Comparison of ENCODE assay signal across 12 cellular contexts in the genomic region with DNA sequence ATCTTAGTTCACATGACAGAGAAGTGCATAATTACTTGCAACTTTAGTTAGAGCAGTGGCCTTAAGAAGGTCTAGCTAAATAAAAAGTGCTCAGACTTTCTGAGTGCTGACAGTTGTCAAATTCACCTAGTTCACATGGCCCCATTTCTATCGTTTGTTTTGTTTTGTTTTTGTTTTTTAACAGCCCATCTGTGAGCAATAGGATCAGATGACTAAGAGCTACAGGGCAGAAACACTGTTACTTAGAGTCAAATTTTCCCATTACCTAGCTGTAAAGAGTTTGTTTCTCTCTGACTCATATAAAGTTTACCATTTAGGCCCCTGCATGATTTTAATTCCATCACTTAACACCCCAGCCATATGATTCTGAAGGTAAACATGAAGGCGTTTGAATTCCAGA. TPM values are rescaled to one million over a fixed set of nuclear protein-coding genes. Genes with fewer than 3 reads are reported as not detected.
A peak's percentile ranks its signal among the peaks of the same experiment; 100 is the strongest.
DNase-seq lines count a peak whose midpoint lies in the region; TF ChIP-seq lines count a peak whose summit lies in the region.
"Had no signal": no experiment of that assay in that cellular context is flagged by ENCODE, and none has a peak within 500 bp of the region (broad histone marks: within the 10 kb centered on the region; RNA-seq: fewer than 3 reads in every experiment).

No MANE protein-coding gene starts in this region.

- CTCF ChIA-PET in HEK293 (lab: Yijun Ruan, JAX) = interaction anchor here (1.0 to 1.5 kb wide), 2 partner anchors 43 to 48 kb away, joined by 3 read pairs; no protein-coding TSS in a partner anchor

- H3K27ac ChIP-seq in HEK293 (ENCODE audit: extremely low read depth, low read depth, low read length) (no peak overlapping the region), stomach (peak overlapping the region in 3 of 5 donors; percentile 48 to 79 (median 62))
- H3K27ac ChIP-seq: SJCRH30 had no signal

- no peaks in the 10 kb centered on the region for H3K9me3 ChIP-seq in HEK293 (ENCODE audit: control insufficient read depth, insufficient read depth, low read depth, low read length)
- no peaks in the 10 kb centered on the region for H3K9me3 ChIP-seq in stomach
- H3K9me3 ChIP-seq: SJCRH30 had no signal

- TF ChIP-seq CTCF in HEK293 (tag by site-specific recombination; IDR thresholded peaks at IDR 0.05) = no peak
- no peak for TF ChIP-seq CTCF in fibroblast of villous mesenchyme (IDR thresholded peaks at IDR 0.05; ENCODE audit: insufficient read depth, low read depth, low read length)
- no peak for TF ChIP-seq CTCF in stomach (IDR thresholded peaks at IDR 0.05)
- TF ChIP-seq CTCF in GM10266 (IDR thresholded peaks at IDR 0.05; ENCODE audit: control insufficient read depth, insufficient read depth, low read depth, missing control alignments) = no peak

- H3K27me3 ChIP-seq in stomach = no peaks in the 10 kb centered on the region
- H3K27me3 ChIP-seq: SJCRH30 had no signal

- intact Hi-C loops in stomach (cut with DNase I; ENCODE audit: low total_unique reads) = no loop called here

- H3K36me3 ChIP-seq in HEK293 (ENCODE audit: control insufficient read depth in 2 of 2, insufficient read depth in 1 of 2, low read length in 2 of 2) = no peaks in the 10 kb centered on the region
- H3K36me3 ChIP-seq in stomach = peaks cover 0 to 5% (median 2%) of the 10 kb centered on the region in 4 donors

- peak; percentile 20 to 54 for DNase-seq in SW 1271 (lab: John Stamatoyannopoulos, UW)
- peak; percentile 84 for DNase-seq in fibroblast of villous mesenchyme (ENCODE audit: low read depth)
- DNase-seq in stomach = no peak
- DNase-seq in activated CD4-positive, alpha-beta T cell treated with anti-CD3 and anti-CD28 coated beads, Interleukin-2, amount 50 U/mL, for 1 hour = no peak
- no peak for DNase-seq in DMS79 (lab: John Stamatoyannopoulos, UW)
- DNase-seq in GM10266 (ENCODE audit: extremely low spot score) = no peak
- DNase-seq: DMS 273 treated with DMSO at 0.1 percent for 48 hours, hippocampal formation, NCI-H510A, SJCRH30, small intestine had no signal

- TF ChIP-seq EP300 in stomach (IDR thresholded peaks at IDR 0.05) = no peak

- H3K4me1 ChIP-seq in HEK293 (ENCODE audit: control insufficient read depth, insufficient read depth, low read length) = peaks cover 5% of the 10 kb centered on the region; the same call in 1 of the 2 replicates
- H3K4me1 ChIP-seq in stomach = peaks cover 0 to 47% (median 17%) of the 10 kb centered on the region in 4 donors
- H3K4me1 ChIP-seq: SJCRH30 had no signal

- 54 to 81% (median 65%) methylated on average over 2 of the region's 2 CpGs for WGBS in stomach, 5 donors

- no peak for TF ChIP-seq POLR2A in stomach (IDR thresholded peaks at IDR 0.05)

- POLR2A ChIA-PET in HEK293 (lab: Yijun Ruan, JAX) = no interaction called here

- H3K4me3 ChIP-seq in HEK293 (ENCODE audit: low read depth, low read length) (no peak overlapping the region), fibroblast of villous mesenchyme (ENCODE audit: low read depth, low read length) (no peak overlapping the region), stomach (no peak overlapping the region)
- H3K4me3 ChIP-seq: SJCRH30 had no signal

TF ChIP-seq in HEK293, 187 proteins besides CTCF, POLR2A, EP300 and RAD21 (continues in another document):
- TF ChIP-seq ZNF843 (tag by site-specific recombination; IDR thresholded peaks at IDR 0.05) (peak; percentile 54), ZNF274 (IDR thresholded peaks at IDR 0.05; ENCODE audit: low read length) (no peak), ZNF274 (tag by site-specific recombination; IDR thresholded peaks at IDR 0.05; ENCODE audit: borderline replicate concordance) (no peak), ZNF585B (tag by site-specific recombination; IDR thresholded peaks at IDR 0.05) (peak; percentile 35; the same call in 1 of the 2 replicates), PRDM1 (tag by site-specific recombination; IDR thresholded peaks at IDR 0.05) (peak; percentile 64), ZNF664 (tag by site-specific recombination; IDR thresholded peaks at IDR 0.05) (no peak), ZNF350 (tag by site-specific recombination; IDR thresholded peaks at IDR 0.05) (no peak), ZNF24 (tag by site-specific recombination; IDR thresholded peaks at IDR 0.05) (peak; percentile 59; the same call in 1 of the 2 replicates), ZNF341 (tag by site-specific recombination; IDR thresholded peaks at IDR 0.05; ENCODE audit: low read depth) (no peak), ZNF621 (tag by site-specific recombination; IDR thresholded peaks at IDR 0.05) (0 out of 2 replicates have a peak, but pooled peaks have one; percentile 33)
- TF ChIP-seq, protein P1, sequence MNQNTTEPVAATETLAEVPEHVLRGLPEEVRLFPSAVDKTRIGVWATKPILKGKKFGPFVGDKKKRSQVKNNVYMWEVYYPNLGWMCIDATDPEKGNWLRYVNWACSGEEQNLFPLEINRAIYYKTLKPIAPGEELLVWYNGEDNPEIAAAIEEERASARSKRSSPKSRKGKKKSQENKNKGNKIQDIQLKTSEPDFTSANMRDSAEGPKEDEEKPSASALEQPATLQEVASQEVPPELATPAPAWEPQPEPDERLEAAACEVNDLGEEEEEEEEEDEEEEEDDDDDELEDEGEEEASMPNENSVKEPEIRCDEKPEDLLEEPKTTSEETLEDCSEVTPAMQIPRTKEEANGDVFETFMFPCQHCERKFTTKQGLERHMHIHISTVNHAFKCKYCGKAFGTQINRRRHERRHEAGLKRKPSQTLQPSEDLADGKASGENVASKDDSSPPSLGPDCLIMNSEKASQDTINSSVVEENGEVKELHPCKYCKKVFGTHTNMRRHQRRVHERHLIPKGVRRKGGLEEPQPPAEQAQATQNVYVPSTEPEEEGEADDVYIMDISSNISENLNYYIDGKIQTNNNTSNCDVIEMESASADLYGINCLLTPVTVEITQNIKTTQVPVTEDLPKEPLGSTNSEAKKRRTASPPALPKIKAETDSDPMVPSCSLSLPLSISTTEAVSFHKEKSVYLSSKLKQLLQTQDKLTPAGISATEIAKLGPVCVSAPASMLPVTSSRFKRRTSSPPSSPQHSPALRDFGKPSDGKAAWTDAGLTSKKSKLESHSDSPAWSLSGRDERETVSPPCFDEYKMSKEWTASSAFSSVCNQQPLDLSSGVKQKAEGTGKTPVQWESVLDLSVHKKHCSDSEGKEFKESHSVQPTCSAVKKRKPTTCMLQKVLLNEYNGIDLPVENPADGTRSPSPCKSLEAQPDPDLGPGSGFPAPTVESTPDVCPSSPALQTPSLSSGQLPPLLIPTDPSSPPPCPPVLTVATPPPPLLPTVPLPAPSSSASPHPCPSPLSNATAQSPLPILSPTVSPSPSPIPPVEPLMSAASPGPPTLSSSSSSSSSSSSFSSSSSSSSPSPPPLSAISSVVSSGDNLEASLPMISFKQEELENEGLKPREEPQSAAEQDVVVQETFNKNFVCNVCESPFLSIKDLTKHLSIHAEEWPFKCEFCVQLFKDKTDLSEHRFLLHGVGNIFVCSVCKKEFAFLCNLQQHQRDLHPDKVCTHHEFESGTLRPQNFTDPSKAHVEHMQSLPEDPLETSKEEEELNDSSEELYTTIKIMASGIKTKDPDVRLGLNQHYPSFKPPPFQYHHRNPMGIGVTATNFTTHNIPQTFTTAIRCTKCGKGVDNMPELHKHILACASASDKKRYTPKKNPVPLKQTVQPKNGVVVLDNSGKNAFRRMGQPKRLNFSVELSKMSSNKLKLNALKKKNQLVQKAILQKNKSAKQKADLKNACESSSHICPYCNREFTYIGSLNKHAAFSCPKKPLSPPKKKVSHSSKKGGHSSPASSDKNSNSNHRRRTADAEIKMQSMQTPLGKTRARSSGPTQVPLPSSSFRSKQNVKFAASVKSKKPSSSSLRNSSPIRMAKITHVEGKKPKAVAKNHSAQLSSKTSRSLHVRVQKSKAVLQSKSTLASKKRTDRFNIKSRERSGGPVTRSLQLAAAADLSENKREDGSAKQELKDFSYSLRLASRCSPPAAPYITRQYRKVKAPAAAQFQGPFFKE (tag by site-specific recombination; IDR thresholded peaks at IDR 0.05; ENCODE audit: borderline replicate concordance) = no peak
- TF ChIP-seq, protein P2, sequence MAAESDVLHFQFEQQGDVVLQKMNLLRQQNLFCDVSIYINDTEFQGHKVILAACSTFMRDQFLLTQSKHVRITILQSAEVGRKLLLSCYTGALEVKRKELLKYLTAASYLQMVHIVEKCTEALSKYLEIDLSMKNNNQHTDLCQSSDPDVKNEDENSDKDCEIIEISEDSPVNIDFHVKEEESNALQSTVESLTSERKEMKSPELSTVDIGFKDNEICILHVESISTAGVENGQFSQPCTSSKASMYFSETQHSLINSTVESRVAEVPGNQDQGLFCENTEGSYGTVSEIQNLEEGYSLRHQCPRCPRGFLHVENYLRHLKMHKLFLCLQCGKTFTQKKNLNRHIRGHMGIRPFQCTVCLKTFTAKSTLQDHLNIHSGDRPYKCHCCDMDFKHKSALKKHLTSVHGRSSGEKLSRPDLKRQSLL (tag by site-specific recombination; IDR thresholded peaks at IDR 0.05) = no peak
- TF ChIP-seq, protein P3, sequence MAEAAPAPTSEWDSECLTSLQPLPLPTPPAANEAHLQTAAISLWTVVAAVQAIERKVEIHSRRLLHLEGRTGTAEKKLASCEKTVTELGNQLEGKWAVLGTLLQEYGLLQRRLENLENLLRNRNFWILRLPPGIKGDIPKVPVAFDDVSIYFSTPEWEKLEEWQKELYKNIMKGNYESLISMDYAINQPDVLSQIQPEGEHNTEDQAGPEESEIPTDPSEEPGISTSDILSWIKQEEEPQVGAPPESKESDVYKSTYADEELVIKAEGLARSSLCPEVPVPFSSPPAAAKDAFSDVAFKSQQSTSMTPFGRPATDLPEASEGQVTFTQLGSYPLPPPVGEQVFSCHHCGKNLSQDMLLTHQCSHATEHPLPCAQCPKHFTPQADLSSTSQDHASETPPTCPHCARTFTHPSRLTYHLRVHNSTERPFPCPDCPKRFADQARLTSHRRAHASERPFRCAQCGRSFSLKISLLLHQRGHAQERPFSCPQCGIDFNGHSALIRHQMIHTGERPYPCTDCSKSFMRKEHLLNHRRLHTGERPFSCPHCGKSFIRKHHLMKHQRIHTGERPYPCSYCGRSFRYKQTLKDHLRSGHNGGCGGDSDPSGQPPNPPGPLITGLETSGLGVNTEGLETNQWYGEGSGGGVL (tag by site-specific recombination; IDR thresholded peaks at IDR 0.05) = 0 out of 2 replicates have a peak, but pooled peaks have one; percentile 22

RNA-seq across cellular contexts. Expression of a gene that starts 18.8 kb away (rescaled TPM):
- total RNA-seq in fibroblast of villous mesenchyme (288 and 887 TPM in 2 replicates), stomach (100 to 1,000 TPM in 4 of 5 donors, 10 to 100 TPM in 1; 49.2 to 719 (median 267) TPM)
- 10 to 100 TPM; 18.5 to 73.2 (median 33.5) TPM for polyA plus RNA-seq in stomach

RNA-seq across cellular contexts. Expression of a gene that starts 44.1 kb away (rescaled TPM):
- total RNA-seq in fibroblast of villous mesenchyme (130 and 224 TPM in 2 replicates), stomach (10 to 100 TPM; 26.3 to 90.1 (median 32.7) TPM)
- polyA plus RNA-seq in stomach = 10 to 100 TPM; 15.7 to 21.9 (median 18.0) TPM

Comparison
In these comparisons a context has a peak if more than half of its experiments do, and no peak if none do; other contexts are left out.
1. DNase-seq: peak in SW 1271 (2 of 2) and fibroblast of villous mesenchyme (single experiment); none in stomach (single experiment), activated CD4-positive, alpha-beta T cell treated with anti-CD3 and anti-CD28 coated beads, Interleukin-2, amount 50 U/mL, for 1 hour (single experiment), DMS79 (single experiment) and GM10266 (single experiment).